Comparison of ENCODE assay signal across 8 cellular contexts in the genomic region with DNA sequence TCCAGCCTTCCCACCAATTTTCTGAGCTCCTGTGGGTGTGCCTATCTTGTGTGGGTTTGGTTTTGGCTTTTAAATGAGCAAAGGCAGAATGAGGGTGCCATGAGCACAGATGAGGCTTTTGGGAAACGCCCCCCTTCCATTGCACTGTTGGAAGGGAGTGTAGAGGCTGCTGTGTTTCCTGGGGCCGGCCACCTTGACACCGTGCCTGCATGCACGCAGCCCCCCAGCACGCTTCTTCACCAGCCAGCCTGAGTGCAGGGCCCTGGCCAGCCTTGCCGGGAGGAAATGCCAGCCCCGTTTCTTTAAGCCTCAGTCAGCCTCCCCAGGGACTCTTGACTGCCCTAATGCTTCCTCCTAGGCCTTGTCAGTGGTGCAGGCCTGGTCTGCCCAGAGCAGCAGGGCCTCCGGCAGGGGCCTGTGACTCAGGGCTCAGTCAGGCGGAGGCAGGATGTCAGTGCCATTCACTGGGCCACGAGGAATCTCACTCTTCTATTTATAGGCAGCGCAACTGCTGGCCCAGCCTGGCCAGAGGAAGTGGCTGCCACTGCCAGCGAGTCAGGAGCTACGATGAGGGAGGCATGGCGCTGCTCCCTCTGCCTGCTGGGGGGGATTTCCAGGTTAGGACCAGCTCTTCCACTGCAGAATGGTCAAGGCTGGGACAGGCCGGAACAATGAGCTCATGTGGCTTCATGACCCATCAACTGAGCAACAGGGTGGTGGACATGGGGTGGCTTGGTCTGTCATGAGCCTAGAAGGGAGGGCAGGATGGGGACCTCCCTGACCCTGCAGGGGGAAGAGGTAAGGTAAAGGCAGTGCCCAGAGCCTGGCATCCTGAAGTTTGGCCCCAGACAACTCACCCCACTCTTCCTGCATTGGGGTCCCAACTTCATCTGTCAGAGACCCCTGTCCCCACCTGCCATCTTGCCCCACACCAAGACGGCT.
DNase-seq lines count a peak whose midpoint lies in the region; ATAC-seq, FAIRE-seq and TF ChIP-seq lines count a peak whose summit lies in the region.

No MANE protein-coding gene starts in this region.

- H3K27ac Mint-ChIP-seq in CD4-positive, CD25-positive, alpha-beta regulatory T cell: no peak overlapping the region
- no peak overlapping the region for H3K27ac Mint-ChIP-seq in activated naive CD8-positive, alpha-beta T cell treated with anti-CD3 and anti-CD28 coated beads for 36 hours

- peak; percentile 68 for FAIRE-seq in GM19239 (lab: Jason Lieb, UNC)

- no peaks in the 10 kb centered on the region for H3K27me3 ChIP-seq in CD4-positive, CD25-positive, alpha-beta regulatory T cell (ENCODE audit: control insufficient read depth, insufficient read depth, low read length)
- H3K27me3 ChIP-seq in HUES6 (ENCODE audit: control insufficient read depth, insufficient read depth, low read length): no peaks in the 10 kb centered on the region
- H3K27me3 ChIP-seq in psoas muscle (ENCODE audit: insufficient read depth in 3 of 3, low read length in 2 of 3): no peaks in the 10 kb centered on the region

- H3K36me3 ChIP-seq in CD4-positive, CD25-positive, alpha-beta regulatory T cell (ENCODE audit: control insufficient read depth, insufficient read depth, low read length): no peaks in the 10 kb centered on the region
- H3K36me3 ChIP-seq in HUES6 (ENCODE audit: control insufficient read depth, insufficient read depth, low read length) (no peaks in the 10 kb centered on the region), psoas muscle (ENCODE audit: insufficient read depth in 1 of 2, low read depth in 1 of 2) (no peaks in the 10 kb centered on the region)

- no peaks in the 10 kb centered on the region for H3K36me3 Mint-ChIP-seq in CD4-positive, CD25-positive, alpha-beta regulatory T cell
- no peaks in the 10 kb centered on the region for H3K36me3 Mint-ChIP-seq in activated naive CD8-positive, alpha-beta T cell treated with anti-CD3 and anti-CD28 coated beads for 36 hours

- ATAC-seq in CD4-positive, CD25-positive, alpha-beta regulatory T cell (ENCODE audit: low read depth in 2 of 2): peak; percentile 63 to 68
- peak; percentile 93 for ATAC-seq in Right ventricle myocardium superior (ENCODE audit: poor library complexity)
- peak; percentile 92 to 95 (median 92) for ATAC-seq in psoas muscle

- DNase-seq in CD4-positive, CD25-positive, alpha-beta regulatory T cell: no peak
- peak; percentile 65 for DNase-seq in GM19239 (ENCODE audit: insufficient read length, low spot score)
- DNase-seq in activated naive CD8-positive, alpha-beta T cell treated with anti-CD3 and anti-CD28 coated beads for 36 hours: peak; percentile 8
- peak; percentile 83 for DNase-seq in Right ventricle myocardium superior
- DNase-seq in psoas muscle: peak; percentile 84 to 94
- no peak for DNase-seq in NCI-H345 (lab: John Stamatoyannopoulos, UW)
- DNase-seq in activated naive CD4-positive, alpha-beta T cell treated with Interleukin-2 at 50 U/mL for 16 hours: no peak

- no peak overlapping the region for H3K4me3 ChIP-seq in CD4-positive, CD25-positive, alpha-beta regulatory T cell (ENCODE audit: low read depth, low read length)
- H3K4me3 ChIP-seq in HUES6 (ENCODE audit: low read depth, low read length) (no peak overlapping the region), psoas muscle (no peak overlapping the region)

- WGBS in psoas muscle, 3 donors: 20 to 28% (median 22%) methylated on average over 15 to 16 of the region's 16 CpGs

- no peak overlapping the region for H3K4me3 Mint-ChIP-seq in CD4-positive, CD25-positive, alpha-beta regulatory T cell
- H3K4me3 Mint-ChIP-seq in activated naive CD8-positive, alpha-beta T cell treated with anti-CD3 and anti-CD28 coated beads for 36 hours: no peak overlapping the region

- H3K27me3 Mint-ChIP-seq in CD4-positive, CD25-positive, alpha-beta regulatory T cell: no peaks in the 10 kb centered on the region
- H3K27me3 Mint-ChIP-seq in activated naive CD8-positive, alpha-beta T cell treated with anti-CD3 and anti-CD28 coated beads for 36 hours: no peaks in the 10 kb centered on the region

- no peaks in the 10 kb centered on the region for H3K9me3 ChIP-seq in CD4-positive, CD25-positive, alpha-beta regulatory T cell (ENCODE audit: control insufficient read depth in 2 of 2, low read length in 2 of 2)
- no peaks in the 10 kb centered on the region for H3K9me3 ChIP-seq in HUES6 (ENCODE audit: control insufficient read depth, insufficient read depth, low read depth, low read length)
- H3K9me3 ChIP-seq in psoas muscle: no peaks in the 10 kb centered on the region

- intact Hi-C loops in Right ventricle myocardium superior (cut with DNase I) (no loop called here), psoas muscle (cut with DNase I) (loop anchor here in 1 of 2 donors (5.0 kb wide), 1 partner anchor 39 kb away; no protein-coding TSS in a partner anchor)

- peaks cover 0 to 3% (median 0%) of the 10 kb centered on the region in 4 donors for H3K4me1 Mint-ChIP-seq in CD4-positive, CD25-positive, alpha-beta regulatory T cell
- H3K4me1 Mint-ChIP-seq in activated naive CD8-positive, alpha-beta T cell treated with anti-CD3 and anti-CD28 coated beads for 36 hours: peaks cover 3% of the 10 kb centered on the region

- peak overlapping the region; percentile 53 for H3K9ac ChIP-seq in HUES6 (ENCODE audit: low read length)

- H3K4me1 ChIP-seq in CD4-positive, CD25-positive, alpha-beta regulatory T cell (ENCODE audit: control insufficient read depth, insufficient read depth, low read length, poor library complexity, severe bottlenecking): no peaks in the 10 kb centered on the region
- H3K4me1 ChIP-seq in HUES6 (ENCODE audit: control insufficient read depth, insufficient read depth, low read length): peaks cover 36% of the 10 kb centered on the region
- H3K4me1 ChIP-seq in psoas muscle: peaks cover 37% of the 10 kb centered on the region

- no peak for TF ChIP-seq CTCF in psoas muscle (IDR thresholded peaks at IDR 0.05)

- no peaks in the 10 kb centered on the region for H3K9me3 Mint-ChIP-seq in CD4-positive, CD25-positive, alpha-beta regulatory T cell
- H3K9me3 Mint-ChIP-seq in activated naive CD8-positive, alpha-beta T cell treated with anti-CD3 and anti-CD28 coated beads for 36 hours: no peaks in the 10 kb centered on the region

- no peak overlapping the region for H3K27ac ChIP-seq in CD4-positive, CD25-positive, alpha-beta regulatory T cell (ENCODE audit: insufficient read depth, low read length, poor library complexity, severe bottlenecking)
- H3K27ac ChIP-seq in HUES6 (ENCODE audit: low read depth, low read length) (peak overlapping the region; percentile 26; the same call in 1 of the 2 replicates), psoas muscle (peak overlapping the region; percentile 91)

Comparison
In these comparisons a context has a peak if more than half of its experiments do, and no peak if none do; other contexts are left out.
1. DNase-seq: peak in GM19239 (single experiment), activated naive CD8-positive, alpha-beta T cell treated with anti-CD3 and anti-CD28 coated beads for 36 hours (single experiment), Right ventricle myocardium superior (single experiment) and psoas muscle (2 of 2); none in CD4-positive, CD25-positive, alpha-beta regulatory T cell (0 of 3), NCI-H345 (single experiment) and activated naive CD4-positive, alpha-beta T cell treated with Interleukin-2 at 50 U/mL for 16 hours (single experiment).
2. Peak in every context shown above with its lines, with median percentiles within 50 percentile points of each other: ATAC-seq.